Comparison of ENCODE assay signal across 1 cellular context in the genomic region with DNA sequence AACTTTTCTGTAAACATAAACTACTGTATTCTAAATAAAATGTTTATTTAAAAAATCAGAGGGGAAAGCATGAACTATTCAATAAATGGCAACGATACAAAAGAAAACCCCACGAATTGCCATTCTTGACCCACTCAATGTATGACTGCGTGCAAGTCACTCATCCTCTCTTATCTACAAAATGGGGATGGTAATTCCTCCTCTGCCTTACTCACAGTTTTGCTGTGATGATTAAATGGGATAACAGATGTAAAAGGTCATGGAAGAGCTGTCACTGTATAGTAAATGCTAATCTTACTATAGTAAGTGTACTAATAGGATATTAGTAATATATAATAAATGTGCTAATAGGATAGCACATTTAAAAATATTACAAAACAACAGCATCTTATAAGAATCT.
A peak's percentile ranks its signal among the peaks of the same experiment; 100 is the strongest.
TF ChIP-seq lines count a peak whose summit lies in the region.

No MANE protein-coding gene starts in this region.

TF ChIP-seq in K562, 482 proteins besides CTCF, POLR2A, EP300 and RAD21 (continued from another document):
- TF ChIP-seq, protein P1, sequence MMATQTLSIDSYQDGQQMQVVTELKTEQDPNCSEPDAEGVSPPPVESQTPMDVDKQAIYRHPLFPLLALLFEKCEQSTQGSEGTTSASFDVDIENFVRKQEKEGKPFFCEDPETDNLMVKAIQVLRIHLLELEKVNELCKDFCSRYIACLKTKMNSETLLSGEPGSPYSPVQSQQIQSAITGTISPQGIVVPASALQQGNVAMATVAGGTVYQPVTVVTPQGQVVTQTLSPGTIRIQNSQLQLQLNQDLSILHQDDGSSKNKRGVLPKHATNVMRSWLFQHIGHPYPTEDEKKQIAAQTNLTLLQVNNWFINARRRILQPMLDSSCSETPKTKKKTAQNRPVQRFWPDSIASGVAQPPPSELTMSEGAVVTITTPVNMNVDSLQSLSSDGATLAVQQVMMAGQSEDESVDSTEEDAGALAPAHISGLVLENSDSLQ (IDR thresholded peaks at IDR 0.05) = peak; percentile 44
- TF ChIP-seq NR2C2 (CRISPR knock-in tag; IDR thresholded peaks at IDR 0.05) (no peak), NR2C2 (tag; IDR thresholded peaks at IDR 0.05) (0 out of 2 replicates have a peak, but pooled peaks have one; percentile 25), FOSL1 (tag; conservative IDR thresholded peaks at IDR 0.05) (0 out of 2 replicates have a peak, but pooled peaks have one; percentile 13)
